Comparison of ENCODE assay signal across 1 cellular context in genomic region chr11:63010934-63011439, GRCh38.
TF ChIP-seq lines count a peak whose summit lies in the region.

No MANE protein-coding gene starts in this region.

TF ChIP-seq in H1, 55 proteins besides CTCF, POLR2A, EP300 and RAD21:
- TF ChIP-seq BACH1 (IDR thresholded peaks at IDR 0.05; ENCODE audit: low read length) (no peak), TAF1 (IDR thresholded peaks at IDR 0.05; ENCODE audit: low read depth, low read length) (no peak), KDM1A (IDR thresholded peaks at IDR 0.05; ENCODE audit: borderline replicate concordance, low read length) (peak; percentile 74; the same call in 1 of the 2 replicates), RNF2 (IDR thresholded peaks at IDR 0.05; ENCODE audit: borderline replicate concordance, low read depth, low read length, missing control alignments, poor library complexity, severe bottlenecking) (no peak), RXRA (IDR thresholded peaks at IDR 0.05; ENCODE audit: insufficient read depth, low read depth, low read length) (no peak)
- TF ChIP-seq, protein P1, sequence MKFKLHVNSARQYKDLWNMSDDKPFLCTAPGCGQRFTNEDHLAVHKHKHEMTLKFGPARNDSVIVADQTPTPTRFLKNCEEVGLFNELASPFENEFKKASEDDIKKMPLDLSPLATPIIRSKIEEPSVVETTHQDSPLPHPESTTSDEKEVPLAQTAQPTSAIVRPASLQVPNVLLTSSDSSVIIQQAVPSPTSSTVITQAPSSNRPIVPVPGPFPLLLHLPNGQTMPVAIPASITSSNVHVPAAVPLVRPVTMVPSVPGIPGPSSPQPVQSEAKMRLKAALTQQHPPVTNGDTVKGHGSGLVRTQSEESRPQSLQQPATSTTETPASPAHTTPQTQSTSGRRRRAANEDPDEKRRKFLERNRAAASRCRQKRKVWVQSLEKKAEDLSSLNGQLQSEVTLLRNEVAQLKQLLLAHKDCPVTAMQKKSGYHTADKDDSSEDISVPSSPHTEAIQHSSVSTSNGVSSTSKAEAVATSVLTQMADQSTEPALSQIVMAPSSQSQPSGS (IDR thresholded peaks at IDR 0.05; ENCODE audit: low read length), result no peak
